9 cellular contexts compared by ENCODE assay signal in genomic region chr6:33076406-33076934, GRCh38. TPM values are rescaled to one million over a fixed set of nuclear protein-coding genes. Genes with fewer than 3 reads are reported as not detected.
A peak's percentile ranks its signal among the peaks of the same experiment; 100 is the strongest.
DNase-seq lines count a peak whose midpoint lies in the region; ATAC-seq, FAIRE-seq and TF ChIP-seq lines count a peak whose summit lies in the region.
"Had no signal": no experiment of that assay in that cellular context is flagged by ENCODE, and none has a peak within 500 bp of the region (broad histone marks: within the 10 kb centered on the region; RNA-seq: fewer than 3 reads in every experiment).

No MANE protein-coding gene starts in this region.

- POLR2A ChIA-PET in activated CD8-positive, alpha-beta T cell treated with anti-CD3 and anti-CD28 coated beads, Interleukin-2, amount 10 ng/mL, durations not matched to agents 7 days and 5 days (lab: Charles Lee), result interaction anchor here (0.6 to 1.4 kb wide), 3 partner anchors 14 to 214 kb away, joined by 3 to 7 read pairs (median 3); no protein-coding TSS in a partner anchor

- peaks cover 6% of the 10 kb centered on the region for H3K27me3 Mint-ChIP-seq in activated CD8-positive, alpha-beta T cell treated with anti-CD3 and anti-CD28 coated beads, Interleukin-2, amount 10 ng/mL, durations not matched to agents 7 days and 5 days (ENCODE audit: low read depth)

- intact Hi-C loops in breast epithelium (cut with DNase I; ENCODE audit: low total_unique reads) (no loop called here), mammary epithelial cell (cut with micrococcal nuclease) (no loop called here), mucosa of descending colon (cut with DNase I, micrococcal nuclease) (loop anchor here (10.0 kb wide), 1 partner anchor 62 kb away; no protein-coding TSS in a partner anchor), transverse colon (cut with DNase I; ENCODE audit: low total_unique reads) (no loop called here)

- H3K27me3 ChIP-seq in breast epithelium (no peaks in the 10 kb centered on the region), mammary epithelial cell (ENCODE audit: insufficient read depth, low read length) (peaks cover 2% of the 10 kb centered on the region), transverse colon (peaks cover 13% of the 10 kb centered on the region)

- TF ChIP-seq EP300 in transverse colon (IDR thresholded peaks at IDR 0.05; ENCODE audit: low read depth), result no peak

- TF ChIP-seq CTCF in breast epithelium (IDR thresholded peaks at IDR 0.05) (no peak), mammary epithelial cell (conservative IDR thresholded peaks at IDR 0.05 in 1 of 2, IDR thresholded peaks at IDR 0.05 in 1 of 2; ENCODE audit: extremely low read depth in 1 of 2, insufficient read depth in 1 of 2, low read depth in 1 of 2, low read length in 2 of 2) (no peak), mucosa of descending colon (IDR thresholded peaks at IDR 0.05) (no peak), transverse colon (IDR thresholded peaks at IDR 0.05) (no peak)

- FAIRE-seq in urothelium cell line (lab: Jason Lieb, UNC), result no peak

- no TSS peak for BruUV-seq in mammary epithelial cell (replicated peaks; lab: Mats Ljungman, UMichigan)

- H3K9me3 ChIP-seq in breast epithelium (no peaks in the 10 kb centered on the region), mammary epithelial cell (replicated peaks; ENCODE audit: insufficient read depth, low read length) (no peaks in the 10 kb centered on the region), mucosa of descending colon (no peaks in the 10 kb centered on the region), transverse colon (no peaks in the 10 kb centered on the region)

- H3K4me1 Mint-ChIP-seq in activated CD8-positive, alpha-beta T cell treated with anti-CD3 and anti-CD28 coated beads, Interleukin-2, amount 10 ng/mL, durations not matched to agents 7 days and 5 days (ENCODE audit: low read depth), result peaks cover 52% of the 10 kb centered on the region

- H3K27ac Mint-ChIP-seq in activated CD8-positive, alpha-beta T cell treated with anti-CD3 and anti-CD28 coated beads, Interleukin-2, amount 10 ng/mL, durations not matched to agents 7 days and 5 days, result peak overlapping the region; percentile 71

- WGBS in mammary epithelial cell (ENCODE audit: low coverage, missing lambda C conversion rate), result 50% methylated on average over 2 of the region's 3 CpGs
- 52 to 57% methylated on average over 2 to 3 of the region's 3 CpGs for WGBS in transverse colon (ENCODE audit: low coverage in 1 of 2), 2 donors

- CTCF ChIA-PET in mammary epithelial cell (lab: Charles Lee; ENCODE audit: low non-redundant PET), result no interaction called here
- CTCF ChIA-PET in activated CD8-positive, alpha-beta T cell treated with anti-CD3 and anti-CD28 coated beads, Interleukin-2, amount 10 ng/mL, durations not matched to agents 7 days and 5 days (lab: Charles Lee), result interaction anchor here (0.6 to 1.6 kb wide), 10 partner anchors 10 to 143 kb away, joined by 3 to 9 read pairs (median 3); partner anchors contain the start of gene HLA-DMA

- H3K27ac ChIP-seq in breast epithelium, result peak overlapping the region in 1 of 2 donors; percentile 48
- H3K27ac ChIP-seq in mammary epithelial cell (ENCODE audit: insufficient read depth, low read depth, low read length), result no peak overlapping the region
- peak overlapping the region; percentile 48 to 76 (median 67) for H3K27ac ChIP-seq in transverse colon

- H2AFZ ChIP-seq in mammary epithelial cell (ENCODE audit: low read depth, low read length), result no peak overlapping the region

- no peaks in the 10 kb centered on the region for H3K79me2 ChIP-seq in mammary epithelial cell (ENCODE audit: insufficient read depth, low read length)

- no peaks in the 10 kb centered on the region for H4K20me1 ChIP-seq in mammary epithelial cell (ENCODE audit: insufficient read depth, low read length)

- TF ChIP-seq POLR2A in breast epithelium (IDR thresholded peaks at IDR 0.05) (no peak), transverse colon (IDR thresholded peaks at IDR 0.05) (no peak)

- dilution Hi-C loops in mammary epithelial cell (cut with HindIII; ENCODE audit: low sequenced_read_pairs), result no loop called here

- no peaks in the 10 kb centered on the region for H3K36me3 Mint-ChIP-seq in activated CD8-positive, alpha-beta T cell treated with anti-CD3 and anti-CD28 coated beads, Interleukin-2, amount 10 ng/mL, durations not matched to agents 7 days and 5 days (ENCODE audit: low read depth)

- no peaks in the 10 kb centered on the region for H3K9me3 Mint-ChIP-seq in activated CD8-positive, alpha-beta T cell treated with anti-CD3 and anti-CD28 coated beads, Interleukin-2, amount 10 ng/mL, durations not matched to agents 7 days and 5 days (ENCODE audit: insufficient read depth)

- DNase-seq in breast epithelium (ENCODE audit: low spot score in 2 of 2) (no peak), mammary epithelial cell (no peak), mucosa of descending colon (no peak), transverse colon (no peak), SIG-M5 treated with dmso at 0.1 percent for 504 hours (lab: John Stamatoyannopoulos, UW; ENCODE audit: unreplicated experiment) (no peak), NCI-H526 (lab: John Stamatoyannopoulos, UW) (no peak), urothelium cell line (ENCODE audit: low spot score) (no peak)
- DNase-seq in activated CD8-positive, alpha-beta T cell treated with anti-CD3 and anti-CD28 coated beads, Interleukin-2, amount 10 ng/mL, durations not matched to agents 7 days and 5 days, result no peak
- DNase-seq: NCI-H345 had no signal

- no peak overlapping the region for H3K9ac ChIP-seq in mammary epithelial cell (ENCODE audit: insufficient read depth, low read length)

- H3K4me1 ChIP-seq in breast epithelium, result no peaks in the 10 kb centered on the region
- H3K4me1 ChIP-seq in mammary epithelial cell (ENCODE audit: insufficient read depth, low read length), result peaks cover 9% of the 10 kb centered on the region
- H3K4me1 ChIP-seq in mucosa of descending colon (ENCODE audit: low read depth), result no peaks in the 10 kb centered on the region
- peaks cover 0 to 13% (median 5%) of the 10 kb centered on the region in 4 donors for H3K4me1 ChIP-seq in transverse colon

- H3K4me2 ChIP-seq in mammary epithelial cell (ENCODE audit: insufficient read depth, low read depth, low read length), result no peak overlapping the region

- H3K4me3 ChIP-seq in breast epithelium, result peak overlapping the region; percentile 31 to 55 (median 33)
- H3K4me3 ChIP-seq in mammary epithelial cell (replicated peaks in 1 of 3; ENCODE audit: insufficient read depth in 1 of 3, low read depth in 2 of 3, low read length in 3 of 3), result no peak overlapping the region
- H3K4me3 ChIP-seq in mucosa of descending colon, result no peak overlapping the region
- H3K4me3 ChIP-seq in transverse colon, result peak overlapping the region in 2 of 4 donors; percentile 14 to 33

- no peaks in the 10 kb centered on the region for H3K36me3 ChIP-seq in breast epithelium
- no peaks in the 10 kb centered on the region for H3K36me3 ChIP-seq in mammary epithelial cell (ENCODE audit: insufficient read depth, low read length)
- no peaks in the 10 kb centered on the region for H3K36me3 ChIP-seq in mucosa of descending colon (ENCODE audit: low read depth)
- H3K36me3 ChIP-seq in transverse colon, result no peaks in the 10 kb centered on the region

- in situ Hi-C loops in mammary epithelial cell (cut with MboI; ENCODE audit: low sequenced_read_pairs in 2 of 2) (no loop called here), transverse colon (cut with MboI; ENCODE audit: low pct_ligation_motif_present in 1 of 4, low pct_unique_long_range_greater_than_20kb in 1 of 4, low sequenced_read_pairs in 3 of 4) (loop anchor here in 1 of 4 donors (10.0 kb wide), 1 partner anchor 62 kb away; no protein-coding TSS in a partner anchor)

- peak overlapping the region; percentile 74 for H3K4me3 Mint-ChIP-seq in activated CD8-positive, alpha-beta T cell treated with anti-CD3 and anti-CD28 coated beads, Interleukin-2, amount 10 ng/mL, durations not matched to agents 7 days and 5 days

- no peak for ATAC-seq in activated CD8-positive, alpha-beta T cell treated with anti-CD3 and anti-CD28 coated beads, Interleukin-2, amount 10 ng/mL, durations not matched to agents 7 days and 5 days
- peak; percentile 2 for ATAC-seq in mucosa of descending colon

RNA-seq across cellular contexts. Expression of gene HLA-DPB1, which starts 0.7 kb away (rescaled TPM):
- 10 to 100 TPM; 56.5 to 80.3 (median 58.2) TPM for total RNA-seq in breast epithelium
- total RNA-seq in mammary epithelial cell, result 1 to 10 TPM in 1 of 2 donors, not detected in 1; 9.2 TPM
- 10.7 TPM for polyA plus RNA-seq in mammary epithelial cell
- polyA minus RNA-seq in mammary epithelial cell, result not detected
- total RNA-seq in activated CD8-positive, alpha-beta T cell treated with anti-CD3 and anti-CD28 coated beads, Interleukin-2, amount 10 ng/mL, durations not matched to agents 7 days and 5 days, result 10 to 100 TPM; 21.0 to 22.8 TPM
- total RNA-seq in mucosa of descending colon, result 10 to 100 TPM; 31.2 to 55.0 (median 51.2) TPM
- total RNA-seq in transverse colon, result 10 to 100 TPM in 3 of 4 donors, 1 to 10 TPM in 1; 10.0 to 68.0 (median 40.4) TPM

RNA-seq across cellular contexts. Expression of gene HLA-DPA1, which starts 3.0 kb away (rescaled TPM):
- total RNA-seq in breast epithelium (100 to 1,000 TPM in 1 of 3 donors, 10 to 100 TPM in 2; 51.8 to 116 (median 75.4) TPM), mammary epithelial cell (under 1 TPM in 1 of 2 donors, not detected in 1; 0.33 TPM), mucosa of descending colon (10 to 100 TPM; 46.6 to 62.0 (median 49.9) TPM), transverse colon (10 to 100 TPM in 3 of 4 donors, 1 to 10 TPM in 1; 2.2 to 77.8 (median 28.7) TPM)
- polyA plus RNA-seq in mammary epithelial cell, result 1.9 TPM
- polyA minus RNA-seq in mammary epithelial cell, result not detected
- total RNA-seq in activated CD8-positive, alpha-beta T cell treated with anti-CD3 and anti-CD28 coated beads, Interleukin-2, amount 10 ng/mL, durations not matched to agents 7 days and 5 days, result 10 to 100 TPM; 39.1 to 40.0 TPM

Comparison
In these comparisons a context has a peak if more than half of its experiments do, and no peak if none do; other contexts are left out.
1. H3K4me3 ChIP-seq: peak in breast epithelium (3 of 3); none in mammary epithelial cell (0 of 3) and mucosa of descending colon (single experiment).
2. intact Hi-C loops: an anchor here in mucosa of descending colon (10.0 kb wide); none called in breast epithelium, mammary epithelial cell and transverse colon.